In genomic region chr6:39804666-39805065, GRCh38 we compare ENCODE assay signal across 15 cellular contexts. TPM values are rescaled to one million over a fixed set of nuclear protein-coding genes. Genes with fewer than 3 reads are reported as not detected.
DNase-seq lines count a peak whose midpoint lies in the region; ATAC-seq and TF ChIP-seq lines count a peak whose summit lies in the region.
"Had no signal": no experiment of that assay in that cellular context is flagged by ENCODE, and none has a peak within 500 bp of the region (broad histone marks: within the 10 kb centered on the region; RNA-seq: fewer than 3 reads in every experiment).

No MANE protein-coding gene starts in this region.

- H3K36me3 ChIP-seq in PC-3 (ENCODE audit: low read depth, low read length) (no peaks in the 10 kb centered on the region), lung (ENCODE audit: control insufficient read depth in 2 of 2, insufficient read depth in 2 of 2, low read length in 2 of 2) (no peaks in the 10 kb centered on the region), esophagus squamous epithelium (no peaks in the 10 kb centered on the region)
- H3K36me3 ChIP-seq: prostate gland, uterus had no signal

- intact Hi-C loops in PC-3 (cut with micrococcal nuclease) = no loop called here
- intact Hi-C loops in esophagus squamous epithelium (cut with DNase I) = no loop called here

- H3F3A ChIP-seq in PC-3 (ENCODE audit: low read length, unreplicated experiment) = no peaks in the 10 kb centered on the region

- no TSS peak for BruUV-seq in PC-3 (replicated peaks; lab: Mats Ljungman, UMichigan)

- DNase-seq in AG20443 (ENCODE audit: low spot score) (peak; percentile 77), PC-3 (peak; percentile 65), epithelial cell of esophagus (ENCODE audit: low read depth) (peak; percentile 20), lung (ENCODE audit: low spot score) (peak; percentile 36), esophagus squamous epithelium (lab: John Stamatoyannopoulos, UW) (no peak)
- no peak for DNase-seq in activated CD8-positive, alpha-beta memory T cell treated with anti-CD3 and anti-CD28 coated beads, Interleukin-2, amount 50 U/mL, for 48 hours
- DNase-seq: activated naive CD4-positive, alpha-beta T cell treated with anti-CD3 and anti-CD28 coated beads, Interleukin-2, amount 50 U/mL, for 16 hours; AML-193; DMS 273 treated with DMSO at 0.1 percent for 48 hours; mucosa of descending colon; NCI-H2081; uterus had no signal

- ATAC-seq in PC-3 = no peak
- ATAC-seq in lung (ENCODE audit: insufficient read depth, low FRiP score) = peak; percentile 47
- no peak for ATAC-seq in HG03520 (IDR thresholded peaks at IDR 0.05; ENCODE audit: unreplicated experiment)
- ATAC-seq in GM18868 (IDR thresholded peaks at IDR 0.05; ENCODE audit: unreplicated experiment) = no peak
- ATAC-seq: mucosa of descending colon had no signal

- CTCF ChIA-PET in PC-3 (lab: Charles Lee) = no interaction called here

- H3K79me2 ChIP-seq in PC-3 (ENCODE audit: low read length) = no peaks in the 10 kb centered on the region

- H3K4me1 ChIP-seq in PC-3 (ENCODE audit: insufficient read depth, low read length) (peaks cover 3% of the 10 kb centered on the region; the same call in 1 of the 2 replicates), lung (ENCODE audit: control insufficient read depth in 2 of 2, insufficient read depth in 2 of 2, low read length in 2 of 2) (peaks cover 0 to 5% of the 10 kb centered on the region in 2 donors), esophagus squamous epithelium (peaks cover 0 to 41% (median 5%) of the 10 kb centered on the region in 3 donors)
- H3K4me1 ChIP-seq: prostate gland, uterus had no signal

- H3K9me3 ChIP-seq in PC-3 (ENCODE audit: low read length) = no peaks in the 10 kb centered on the region
- no peaks in the 10 kb centered on the region for H3K9me3 ChIP-seq in lung (ENCODE audit: control insufficient read depth in 2 of 2, insufficient read depth in 1 of 2, low read length in 1 of 2)
- H3K9me3 ChIP-seq in esophagus squamous epithelium = no peaks in the 10 kb centered on the region
- H3K9me3 ChIP-seq: mucosa of descending colon, prostate gland, uterus had no signal

- POLR2A ChIA-PET in PC-3 (lab: Charles Lee; ENCODE audit: unreplicated experiment) = no interaction called here

- H3K4me3 ChIP-seq in PC-3 (ENCODE audit: low read length) = no peak overlapping the region
- no peak overlapping the region for H3K4me3 ChIP-seq in epithelial cell of esophagus (ENCODE audit: low read length)
- H3K4me3 ChIP-seq in lung = no peak overlapping the region
- H3K4me3 ChIP-seq in esophagus squamous epithelium = no peak overlapping the region
- H3K4me3 ChIP-seq: mucosa of descending colon, prostate gland, uterus had no signal

- H3K27ac ChIP-seq in PC-3 (ENCODE audit: low read length) (no peak overlapping the region), lung (ENCODE audit: low read depth in 1 of 2, low read length in 1 of 2) (no peak overlapping the region), esophagus squamous epithelium (peak overlapping the region in 2 of 4 donors; percentile 23 to 30)
- H3K27ac ChIP-seq: prostate gland, uterus had no signal

- 73 to 87% methylated on average over 3 of the region's 3 CpGs for WGBS in lung, 2 donors
- 51 to 75% methylated on average over 3 of the region's 3 CpGs for WGBS in esophagus squamous epithelium, 2 donors

- no peaks in the 10 kb centered on the region for H4K20me1 ChIP-seq in PC-3 (ENCODE audit: low read length)

- H3K9ac ChIP-seq in PC-3 (ENCODE audit: low read length) = no peak overlapping the region

- no peaks in the 10 kb centered on the region for H3K9me2 ChIP-seq in PC-3 (replicated peaks; ENCODE audit: low read length)

- H3K27me3 ChIP-seq in PC-3 (ENCODE audit: low read length) = peaks cover 42% of the 10 kb centered on the region
- H3K27me3 ChIP-seq in lung (ENCODE audit: control insufficient read depth, insufficient read depth) = no peaks in the 10 kb centered on the region
- H3K27me3 ChIP-seq in esophagus squamous epithelium = peaks cover 0 to 16% (median 0%) of the 10 kb centered on the region in 4 donors
- H3K27me3 ChIP-seq: uterus had no signal

- no peak for TF ChIP-seq POLR2A in esophagus squamous epithelium (IDR thresholded peaks at IDR 0.05)

- H3K4me2 ChIP-seq in PC-3 (ENCODE audit: low read length) = no peak overlapping the region

- H2AFZ ChIP-seq in PC-3 (ENCODE audit: low read length) = no peak overlapping the region

- TF ChIP-seq CTCF in PC-3 (conservative IDR thresholded peaks at IDR 0.05; ENCODE audit: low read depth, low read length) (no peak), epithelial cell of esophagus (IDR thresholded peaks at IDR 0.05; ENCODE audit: insufficient read depth, low read depth, low read length, missing control alignments) (no peak), lung (IDR thresholded peaks at IDR 0.05; ENCODE audit: control extremely low read depth, extremely low read depth) (no peak), esophagus squamous epithelium (IDR thresholded peaks at IDR 0.05) (no peak)

RNA-seq across cellular contexts. Expression of gene DAAM2, which starts 12.5 kb away (rescaled TPM):
- total RNA-seq in PC-3 (2014; rRNA removed) (not detected in 2 replicates), lung (10 to 100 TPM; 30.3 to 43.0 TPM), esophagus squamous epithelium (10 to 100 TPM in 2 of 4 donors, 1 to 10 TPM in 2; 3.7 to 55.9 (median 11.9) TPM)
- 10 to 100 TPM; 13.6 to 26.8 TPM for polyA plus RNA-seq in lung

Comparison
In these comparisons a context has a peak if more than half of its experiments do, and no peak if none do; other contexts are left out.
1. DNase-seq: peak in AG20443 (single experiment), PC-3 (single experiment), epithelial cell of esophagus (single experiment) and lung (single experiment); none in esophagus squamous epithelium (single experiment) and activated CD8-positive, alpha-beta memory T cell treated with anti-CD3 and anti-CD28 coated beads, Interleukin-2, amount 50 U/mL, for 48 hours (single experiment).